In the genomic region with DNA sequence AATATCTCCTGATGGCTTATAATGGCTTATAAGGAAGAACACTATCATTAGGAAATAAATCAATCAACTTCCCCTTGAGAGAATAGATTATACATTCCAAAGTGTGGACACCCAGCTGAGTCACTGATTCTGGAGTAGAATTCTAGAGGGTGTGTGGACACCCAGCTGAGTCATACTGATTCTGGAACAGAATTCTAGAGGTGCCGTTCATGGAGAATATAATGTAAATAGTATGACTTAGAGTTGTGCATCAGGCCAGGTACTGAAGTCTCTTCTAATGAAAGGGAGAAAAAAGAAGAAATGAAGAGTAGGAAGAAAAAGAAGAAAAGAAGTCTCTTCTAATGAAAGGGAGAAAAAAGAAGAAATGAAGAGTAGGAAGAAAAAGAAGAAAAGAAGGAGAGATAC, we compare ENCODE assay signal across 1 cellular context.
A peak's percentile ranks its signal among the peaks of the same experiment; 100 is the strongest.
TF ChIP-seq lines count a peak whose summit lies in the region.

No MANE protein-coding gene starts in this region.

TF ChIP-seq in K562, 482 proteins besides CTCF, POLR2A, EP300 and RAD21 (continued from another document and continues in another):
- TF ChIP-seq, protein P1, sequence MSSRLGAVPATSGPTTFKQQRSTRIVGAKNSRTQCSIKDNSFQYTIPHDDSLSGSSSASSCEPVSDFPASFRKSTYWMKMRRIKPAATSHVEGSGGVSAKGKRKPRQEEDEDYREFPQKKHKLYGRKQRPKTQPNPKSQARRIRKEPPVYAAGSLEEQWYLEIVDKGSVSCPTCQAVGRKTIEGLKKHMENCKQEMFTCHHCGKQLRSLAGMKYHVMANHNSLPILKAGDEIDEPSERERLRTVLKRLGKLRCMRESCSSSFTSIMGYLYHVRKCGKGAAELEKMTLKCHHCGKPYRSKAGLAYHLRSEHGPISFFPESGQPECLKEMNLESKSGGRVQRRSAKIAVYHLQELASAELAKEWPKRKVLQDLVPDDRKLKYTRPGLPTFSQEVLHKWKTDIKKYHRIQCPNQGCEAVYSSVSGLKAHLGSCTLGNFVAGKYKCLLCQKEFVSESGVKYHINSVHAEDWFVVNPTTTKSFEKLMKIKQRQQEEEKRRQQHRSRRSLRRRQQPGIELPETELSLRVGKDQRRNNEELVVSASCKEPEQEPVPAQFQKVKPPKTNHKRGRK (tag; IDR thresholded peaks at IDR 0.05) = peak; percentile 82
- TF ChIP-seq ILK (tag; IDR thresholded peaks at IDR 0.05; ENCODE audit: borderline replicate concordance, low read depth) (no peak), DMBX1 (CRISPR knock-in tag; IDR thresholded peaks at IDR 0.05; ENCODE audit: borderline replicate concordance) (no peak), FUS (optimal IDR thresholded peaks at IDR 0.05; ENCODE audit: low read depth, low read length) (no peak), ZNF780A (CRISPR knock-in tag; IDR thresholded peaks at IDR 0.05) (no peak), ZNF184 (CRISPR knock-in tag; IDR thresholded peaks at IDR 0.05) (no peak), CEBPB (tag; IDR thresholded peaks at IDR 0.05) (peak; percentile 75), BDP1 (IDR thresholded peaks at IDR 0.05; ENCODE audit: insufficient read depth, insufficient read length) (no peak), ZNF717 (CRISPR knock-in tag; IDR thresholded peaks at IDR 0.05) (no peak), RNF2 (IDR thresholded peaks at IDR 0.05) (no peak), KLF10 (CRISPR knock-in tag; IDR thresholded peaks at IDR 0.05) (no peak), ZNF24 (IDR thresholded peaks at IDR 0.05) (0 out of 2 replicates have a peak, but pooled peaks have one; percentile 47), THRAP3 (IDR thresholded peaks at IDR 0.05; ENCODE audit: borderline replicate concordance) (no peak), NONO (IDR thresholded peaks at IDR 0.05; ENCODE audit: low read depth in 2 of 2, low read length in 1 of 2) (no peak), TEAD2 (tag; IDR thresholded peaks at IDR 0.05) (no peak), NFIC (IDR thresholded peaks at IDR 0.05) (peak; percentile 19; the same call in 1 of the 2 replicates), PHTF2 (CRISPR knock-in tag; IDR thresholded peaks at IDR 0.05) (no peak), ZNF253 (CRISPR knock-in tag; conservative IDR thresholded peaks at IDR 0.05) (no peak), CBX2 (IDR thresholded peaks at IDR 0.05; ENCODE audit: insufficient read depth, low read length, poor library complexity, severe bottlenecking) (no peak), GTF2E2 (tag; IDR thresholded peaks at IDR 0.05) (no peak), FOXK2 (conservative IDR thresholded peaks at IDR 0.05 in 1 of 2, IDR thresholded peaks at IDR 0.05 in 1 of 2; ENCODE audit: low read depth in 2 of 2) (peak in 1 of 2 experiments; percentile 36; a peak in 2 of 4 replicates), DACH1 (IDR thresholded peaks at IDR 0.05; ENCODE audit: partially characterized antibody) (peak; percentile 51), SRSF3 (IDR thresholded peaks at IDR 0.05; ENCODE audit: insufficient read depth, low read length) (no peak), DDX20 (tag; IDR thresholded peaks at IDR 0.05; ENCODE audit: low read depth) (no peak), YY1 (IDR thresholded peaks at IDR 0.05; ENCODE audit: borderline replicate concordance in 1 of 3, control insufficient read depth in 1 of 3, extremely low read depth in 1 of 3, insufficient read depth in 3 of 3, insufficient read length in 1 of 3, insufficient replicate concordance in 2 of 3, low read depth in 1 of 3, low read length in 2 of 3) (no peak), ZNF431 (CRISPR knock-in tag; IDR thresholded peaks at IDR 0.05) (no peak), SMARCB1 (IDR thresholded peaks at IDR 0.05; ENCODE audit: insufficient read length, low read depth) (no peak), BMI1 (IDR thresholded peaks at IDR 0.05; ENCODE audit: low read length) (no peak), NR3C1 (CRISPR knock-in tag; IDR thresholded peaks at IDR 0.05) (no peak), BRD4 (IDR thresholded peaks at IDR 0.05) (no peak), SMAD2 (IDR thresholded peaks at IDR 0.05; ENCODE audit: low read depth, low read length) (no peak), U2AF2 (optimal IDR thresholded peaks at IDR 0.05; ENCODE audit: low read depth, low read length) (no peak), BRF1 (IDR thresholded peaks at IDR 0.05; ENCODE audit: borderline replicate concordance, extremely low read depth, insufficient read length) (no peak), ZNF830 (CRISPR knock-in tag; IDR thresholded peaks at IDR 0.05) (no peak), SMARCA4 (IDR thresholded peaks at IDR 0.05) (peak; percentile 86), ESRRA (IDR thresholded peaks at IDR 0.05; ENCODE audit: borderline replicate concordance, low read depth) (no peak), ZNF785 (CRISPR knock-in tag; IDR thresholded peaks at IDR 0.05) (no peak)
- TF ChIP-seq, protein P2, sequence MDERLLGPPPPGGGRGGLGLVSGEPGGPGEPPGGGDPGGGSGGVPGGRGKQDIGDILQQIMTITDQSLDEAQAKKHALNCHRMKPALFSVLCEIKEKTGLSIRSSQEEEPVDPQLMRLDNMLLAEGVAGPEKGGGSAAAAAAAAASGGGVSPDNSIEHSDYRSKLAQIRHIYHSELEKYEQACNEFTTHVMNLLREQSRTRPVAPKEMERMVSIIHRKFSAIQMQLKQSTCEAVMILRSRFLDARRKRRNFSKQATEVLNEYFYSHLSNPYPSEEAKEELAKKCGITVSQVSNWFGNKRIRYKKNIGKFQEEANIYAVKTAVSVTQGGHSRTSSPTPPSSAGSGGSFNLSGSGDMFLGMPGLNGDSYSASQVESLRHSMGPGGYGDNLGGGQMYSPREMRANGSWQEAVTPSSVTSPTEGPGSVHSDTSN (CRISPR knock-in tag; IDR thresholded peaks at IDR 0.05; ENCODE audit: low read depth) = no peak
- TF ChIP-seq, protein P2 (tag; conservative IDR thresholded peaks at IDR 0.05; ENCODE audit: low read depth) = peak; percentile 91
- TF ChIP-seq, protein P3, sequence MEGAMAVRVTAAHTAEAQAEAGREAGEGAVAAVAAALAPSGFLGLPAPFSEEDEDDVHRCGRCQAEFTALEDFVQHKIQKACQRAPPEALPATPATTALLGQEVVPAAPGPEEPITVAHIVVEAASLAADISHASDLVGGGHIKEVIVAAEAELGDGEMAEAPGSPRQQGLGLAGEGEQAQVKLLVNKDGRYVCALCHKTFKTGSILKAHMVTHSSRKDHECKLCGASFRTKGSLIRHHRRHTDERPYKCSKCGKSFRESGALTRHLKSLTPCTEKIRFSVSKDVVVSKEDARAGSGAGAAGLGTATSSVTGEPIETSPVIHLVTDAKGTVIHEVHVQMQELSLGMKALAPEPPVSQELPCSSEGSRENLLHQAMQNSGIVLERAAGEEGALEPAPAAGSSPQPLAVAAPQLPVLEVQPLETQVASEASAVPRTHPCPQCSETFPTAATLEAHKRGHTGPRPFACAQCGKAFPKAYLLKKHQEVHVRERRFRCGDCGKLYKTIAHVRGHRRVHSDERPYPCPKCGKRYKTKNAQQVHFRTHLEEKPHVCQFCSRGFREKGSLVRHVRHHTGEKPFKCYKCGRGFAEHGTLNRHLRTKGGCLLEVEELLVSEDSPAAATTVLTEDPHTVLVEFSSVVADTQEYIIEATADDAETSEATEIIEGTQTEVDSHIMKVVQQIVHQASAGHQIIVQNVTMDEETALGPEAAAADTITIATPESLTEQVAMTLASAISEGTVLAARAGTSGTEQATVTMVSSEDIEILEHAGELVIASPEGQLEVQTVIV (CRISPR knock-in tag; IDR thresholded peaks at IDR 0.05; ENCODE audit: borderline replicate concordance) = no peak
- TF ChIP-seq, protein P4, sequence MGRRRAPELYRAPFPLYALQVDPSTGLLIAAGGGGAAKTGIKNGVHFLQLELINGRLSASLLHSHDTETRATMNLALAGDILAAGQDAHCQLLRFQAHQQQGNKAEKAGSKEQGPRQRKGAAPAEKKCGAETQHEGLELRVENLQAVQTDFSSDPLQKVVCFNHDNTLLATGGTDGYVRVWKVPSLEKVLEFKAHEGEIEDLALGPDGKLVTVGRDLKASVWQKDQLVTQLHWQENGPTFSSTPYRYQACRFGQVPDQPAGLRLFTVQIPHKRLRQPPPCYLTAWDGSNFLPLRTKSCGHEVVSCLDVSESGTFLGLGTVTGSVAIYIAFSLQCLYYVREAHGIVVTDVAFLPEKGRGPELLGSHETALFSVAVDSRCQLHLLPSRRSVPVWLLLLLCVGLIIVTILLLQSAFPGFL (CRISPR knock-in tag; IDR thresholded peaks at IDR 0.05) = no peak
- TF ChIP-seq, protein P5, sequence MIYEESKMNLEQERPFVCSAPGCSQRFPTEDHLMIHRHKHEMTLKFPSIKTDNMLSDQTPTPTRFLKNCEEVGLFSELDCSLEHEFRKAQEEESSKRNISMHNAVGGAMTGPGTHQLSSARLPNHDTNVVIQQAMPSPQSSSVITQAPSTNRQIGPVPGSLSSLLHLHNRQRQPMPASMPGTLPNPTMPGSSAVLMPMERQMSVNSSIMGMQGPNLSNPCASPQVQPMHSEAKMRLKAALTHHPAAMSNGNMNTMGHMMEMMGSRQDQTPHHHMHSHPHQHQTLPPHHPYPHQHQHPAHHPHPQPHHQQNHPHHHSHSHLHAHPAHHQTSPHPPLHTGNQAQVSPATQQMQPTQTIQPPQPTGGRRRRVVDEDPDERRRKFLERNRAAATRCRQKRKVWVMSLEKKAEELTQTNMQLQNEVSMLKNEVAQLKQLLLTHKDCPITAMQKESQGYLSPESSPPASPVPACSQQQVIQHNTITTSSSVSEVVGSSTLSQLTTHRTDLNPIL (CRISPR knock-in tag; IDR thresholded peaks at IDR 0.05) = no peak
- TF ChIP-seq, protein P6, sequence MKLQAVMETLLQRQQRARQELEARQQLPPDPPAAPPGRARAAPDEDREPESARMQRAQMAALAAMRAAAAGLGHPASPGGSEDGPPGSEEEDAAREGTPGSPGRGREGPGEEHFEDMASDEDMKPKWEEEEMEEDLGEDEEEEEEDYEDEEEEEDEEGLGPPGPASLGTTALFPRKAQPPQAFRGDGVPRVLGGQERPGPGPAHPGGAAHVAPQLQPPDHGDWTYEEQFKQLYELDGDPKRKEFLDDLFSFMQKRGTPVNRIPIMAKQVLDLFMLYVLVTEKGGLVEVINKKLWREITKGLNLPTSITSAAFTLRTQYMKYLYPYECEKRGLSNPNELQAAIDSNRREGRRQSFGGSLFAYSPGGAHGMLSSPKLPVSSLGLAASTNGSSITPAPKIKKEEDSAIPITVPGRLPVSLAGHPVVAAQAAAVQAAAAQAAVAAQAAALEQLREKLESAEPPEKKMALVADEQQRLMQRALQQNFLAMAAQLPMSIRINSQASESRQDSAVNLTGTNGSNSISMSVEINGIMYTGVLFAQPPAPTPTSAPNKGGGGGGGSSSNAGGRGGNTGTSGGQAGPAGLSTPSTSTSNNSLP (IDR thresholded peaks at IDR 0.05; ENCODE audit: borderline replicate concordance, low read depth, low read length) = peak; percentile 75; the same call in 1 of the 2 replicates
- TF ChIP-seq, protein P7, sequence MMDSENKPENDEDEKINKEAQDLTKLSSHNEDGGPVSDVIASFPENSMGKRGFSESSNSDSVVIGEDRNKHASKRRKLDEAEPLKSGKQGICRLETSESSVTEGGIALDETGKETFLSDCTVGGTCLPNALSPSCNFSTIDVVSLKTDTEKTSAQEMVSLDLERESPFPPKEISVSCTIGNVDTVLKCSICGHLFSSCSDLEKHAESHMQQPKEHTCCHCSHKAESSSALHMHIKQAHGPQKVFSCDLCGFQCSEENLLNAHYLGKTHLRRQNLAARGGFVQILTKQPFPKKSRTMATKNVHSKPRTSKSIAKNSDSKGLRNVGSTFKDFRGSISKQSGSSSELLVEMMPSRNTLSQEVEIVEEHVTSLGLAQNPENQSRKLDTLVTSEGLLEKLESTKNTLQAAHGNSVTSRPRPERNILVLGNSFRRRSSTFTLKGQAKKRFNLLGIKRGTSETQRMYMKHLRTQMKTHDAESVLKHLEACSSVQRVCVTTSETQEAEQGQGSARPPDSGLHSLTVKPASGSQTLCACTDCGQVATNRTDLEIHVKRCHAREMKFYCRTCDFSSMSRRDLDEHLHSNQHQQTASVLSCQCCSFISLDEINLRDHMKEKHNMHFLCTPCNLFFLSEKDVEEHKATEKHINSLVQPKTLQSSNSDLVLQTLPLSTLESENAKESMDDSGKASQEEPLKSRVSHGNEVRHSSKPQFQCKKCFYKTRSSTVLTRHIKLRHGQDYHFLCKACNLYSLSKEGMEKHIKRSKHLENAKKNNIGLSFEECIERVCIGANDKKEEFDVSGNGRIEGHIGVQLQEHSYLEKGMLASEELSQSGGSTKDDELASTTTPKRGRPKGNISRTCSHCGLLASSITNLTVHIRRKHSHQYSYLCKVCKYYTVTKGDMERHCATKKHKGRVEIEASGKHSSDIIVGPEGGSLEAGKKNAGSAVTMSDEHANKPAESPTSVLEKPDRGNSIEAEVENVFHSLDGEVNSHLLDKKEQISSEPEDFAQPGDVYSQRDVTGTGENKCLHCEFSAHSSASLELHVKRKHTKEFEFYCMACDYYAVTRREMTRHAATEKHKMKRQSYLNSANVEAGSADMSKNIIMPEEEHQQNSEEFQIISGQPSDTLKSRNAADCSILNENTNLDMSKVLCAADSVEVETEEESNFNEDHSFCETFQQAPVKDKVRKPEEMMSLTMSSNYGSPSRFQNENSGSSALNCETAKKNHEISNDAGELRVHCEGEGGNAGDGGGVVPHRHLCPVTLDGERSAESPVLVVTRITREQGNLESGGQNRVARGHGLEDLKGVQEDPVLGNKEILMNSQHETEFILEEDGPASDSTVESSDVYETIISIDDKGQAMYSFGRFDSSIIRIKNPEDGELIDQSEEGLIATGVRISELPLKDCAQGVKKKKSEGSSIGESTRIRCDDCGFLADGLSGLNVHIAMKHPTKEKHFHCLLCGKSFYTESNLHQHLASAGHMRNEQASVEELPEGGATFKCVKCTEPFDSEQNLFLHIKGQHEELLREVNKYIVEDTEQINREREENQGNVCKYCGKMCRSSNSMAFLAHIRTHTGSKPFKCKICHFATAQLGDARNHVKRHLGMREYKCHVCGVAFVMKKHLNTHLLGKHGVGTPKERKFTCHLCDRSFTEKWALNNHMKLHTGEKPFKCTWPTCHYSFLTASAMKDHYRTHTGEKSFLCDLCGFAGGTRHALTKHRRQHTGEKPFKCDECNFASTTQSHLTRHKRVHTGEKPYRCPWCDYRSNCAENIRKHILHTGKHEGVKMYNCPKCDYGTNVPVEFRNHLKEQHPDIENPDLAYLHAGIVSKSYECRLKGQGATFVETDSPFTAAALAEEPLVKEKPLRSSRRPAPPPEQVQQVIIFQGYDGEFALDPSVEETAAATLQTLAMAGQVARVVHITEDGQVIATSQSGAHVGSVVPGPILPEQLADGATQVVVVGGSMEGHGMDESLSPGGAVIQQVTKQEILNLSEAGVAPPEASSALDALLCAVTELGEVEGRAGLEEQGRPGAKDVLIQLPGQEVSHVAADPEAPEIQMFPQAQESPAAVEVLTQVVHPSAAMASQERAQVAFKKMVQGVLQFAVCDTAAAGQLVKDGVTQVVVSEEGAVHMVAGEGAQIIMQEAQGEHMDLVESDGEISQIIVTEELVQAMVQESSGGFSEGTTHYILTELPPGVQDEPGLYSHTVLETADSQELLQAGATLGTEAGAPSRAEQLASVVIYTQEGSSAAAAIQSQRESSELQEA (IDR thresholded peaks at IDR 0.05; ENCODE audit: low read depth) = no peak
